In the genomic region with DNA sequence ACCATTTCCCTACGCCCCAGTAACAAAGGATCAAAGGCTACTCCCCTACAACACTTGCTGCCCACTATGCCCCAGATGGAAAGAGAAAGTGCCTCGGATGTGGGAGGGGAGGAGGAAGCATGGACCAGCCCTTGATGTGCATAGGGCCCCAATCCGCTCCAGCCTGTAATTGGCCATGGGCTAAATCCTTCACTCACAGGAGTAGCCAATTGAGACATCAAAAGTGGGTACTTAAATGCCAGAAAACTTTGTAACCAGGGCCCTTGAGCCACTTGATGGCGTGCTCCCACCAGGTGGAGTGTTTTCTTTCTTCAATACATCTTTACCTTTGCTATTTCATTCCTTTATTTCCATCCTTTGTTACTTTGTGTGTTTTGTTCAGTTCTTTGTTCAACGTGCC, we compare ENCODE assay signal across 17 cellular contexts.
DNase-seq lines count a peak whose midpoint lies in the region; FAIRE-seq and TF ChIP-seq lines count a peak whose summit lies in the region.
"Had no signal": no experiment of that assay in that cellular context is flagged by ENCODE, and none has a peak within 500 bp of the region (broad histone marks: within the 10 kb centered on the region; RNA-seq: fewer than 3 reads in every experiment).

No MANE protein-coding gene starts in this region.

- H4K91ac ChIP-seq in H1 (replicated peaks; ENCODE audit: insufficient read length, low read length): no peak overlapping the region

- H4K8ac ChIP-seq in H1 (ENCODE audit: extremely low read depth, insufficient read depth, low read length): no peak overlapping the region

- H3K27ac ChIP-seq in H1 (ENCODE audit: low read depth, low read length) (no peak overlapping the region), esophagus muscularis mucosa (replicated peaks in 1 of 4) (no peak overlapping the region)
- H3K27ac ChIP-seq: KMS-11, PC-9 had no signal

- DNase-seq in A172 (ENCODE audit: low spot score) (peak; percentile 3), ELF-1 (ENCODE audit: low read depth, low spot score) (peak; percentile 49), LNCaP clone FGC (ENCODE audit: low read depth) (no peak), H1 (ENCODE audit: low read depth in 1 of 2, low spot score in 2 of 2) (peak in 1 of 2 experiments; percentile 25), OCI-M1 (lab: John Stamatoyannopoulos, UW) (no peak), posterior cingulate gyrus (no peak), esophagus muscularis mucosa (ENCODE audit: extremely low spot score) (no peak)
- DNase-seq: activated effector memory CD4-positive, alpha-beta T cell treated with anti-CD3 and anti-CD28 coated beads, Interleukin-2, amount 50 U/mL, for 16 hours; BE2C; immature natural killer cell; NCI-H1694; NCI-H510A; PC-9 had no signal

- FAIRE-seq in H1 (lab: Jason Lieb, UNC): peak; percentile 72
- FAIRE-seq: astrocyte, endothelial cell of umbilical vein, frontal cortex had no signal

- no peak overlapping the region for H2BK15ac ChIP-seq in H1 (ENCODE audit: low read length)

- H3K18ac ChIP-seq in H1 (ENCODE audit: extremely low read depth, low read length): no peak overlapping the region

- H3K4me1 ChIP-seq in H1 (replicated peaks in 1 of 4; ENCODE audit: control insufficient read depth in 3 of 4, insufficient read depth in 4 of 4, low read length in 3 of 4) (no peaks in the 10 kb centered on the region), esophagus muscularis mucosa (peaks cover 0 to 7% (median 0%) of the 10 kb centered on the region in 4 donors)

- no peaks in the 10 kb centered on the region for H4K20me1 ChIP-seq in H1 (replicated peaks in 1 of 2; ENCODE audit: control insufficient read depth in 1 of 2, insufficient read depth in 2 of 2, low read length in 2 of 2)

- no peaks in the 10 kb centered on the region for H3K9me3 ChIP-seq in H1 (ENCODE audit: insufficient read depth in 2 of 2, low read depth in 1 of 2, low read length in 1 of 2)
- H3K9me3 ChIP-seq in esophagus muscularis mucosa: no peaks in the 10 kb centered on the region
- H3K9me3 ChIP-seq: BE2C had no signal

- WGBS in H1 (ENCODE audit: extremely low coverage in 1 of 2, insufficient coverage in 1 of 2, insufficient read length in 1 of 2, insufficient replicate concordance in 2 of 2, low coverage in 1 of 2, low lambda C conversion rate in 2 of 2, missing lambda C conversion rate in 1 of 2), 2 experiments: 79% methylated on average over 5 of the region's 5 CpGs; no CpG with 5 or more reads in 1 of the 2 experiments
- WGBS in esophagus muscularis mucosa: 90% methylated on average over 5 of the region's 5 CpGs

- no peaks in the 10 kb centered on the region for H3K23me2 ChIP-seq in H1 (ENCODE audit: low read depth, low read length)

- TF ChIP-seq CTCF in LNCaP clone FGC (IDR thresholded peaks at IDR 0.05; ENCODE audit: control insufficient read depth, extremely low read depth, insufficient read depth) (0 out of 2 replicates have a peak, but pooled peaks have one; percentile 23), H1 (IDR thresholded peaks at IDR 0.05; ENCODE audit: control extremely low read depth in 1 of 3, insufficient read depth in 1 of 3, low read depth in 1 of 3, low read length in 3 of 3) (peak; percentile 23 to 62 (median 37); a peak in 3 of 4 replicates), esophagus muscularis mucosa (IDR thresholded peaks at IDR 0.05) (no peak)

- intact Hi-C loops in posterior cingulate gyrus (cut with DNase I) (no loop called here), esophagus muscularis mucosa (cut with DNase I) (no loop called here)

- no peak overlapping the region for H2AK5ac ChIP-seq in H1 (ENCODE audit: low read depth, low read length)

- H3K4me3 ChIP-seq in LNCaP clone FGC (ENCODE audit: low read depth, low read length): no peak overlapping the region
- no peak overlapping the region for H3K4me3 ChIP-seq in H1 (ENCODE audit: extremely low read depth in 1 of 4, insufficient read depth in 2 of 4, low read depth in 3 of 4, low read length in 4 of 4)
- no peak overlapping the region for H3K4me3 ChIP-seq in esophagus muscularis mucosa
- H3K4me3 ChIP-seq: PC-9 had no signal

- H3K79me1 ChIP-seq in H1 (ENCODE audit: low read depth, low read length): no peaks in the 10 kb centered on the region

- H3K36me3 ChIP-seq in H1 (ENCODE audit: control insufficient read depth in 2 of 4, insufficient read depth in 4 of 4, low read length in 3 of 4): no peaks in the 10 kb centered on the region
- H3K36me3 ChIP-seq in esophagus muscularis mucosa: no peaks in the 10 kb centered on the region
- H3K36me3 ChIP-seq: BE2C had no signal

- H2BK12ac ChIP-seq in H1 (ENCODE audit: low read depth, low read length): no peak overlapping the region

- no peak overlapping the region for H3K23ac ChIP-seq in H1 (ENCODE audit: insufficient read length)

- no peaks in the 10 kb centered on the region; a peak in 1 of 7 replicates for H3K27me3 ChIP-seq in H1 (replicated peaks in 1 of 4; ENCODE audit: control insufficient read depth in 3 of 4, extremely low read depth in 1 of 4, insufficient read depth in 3 of 4, low read length in 3 of 4)
- H3K27me3 ChIP-seq in esophagus muscularis mucosa: no peaks in the 10 kb centered on the region
- H3K27me3 ChIP-seq: BE2C had no signal

- H3K79me2 ChIP-seq in H1 (ENCODE audit: control insufficient read depth in 1 of 2, insufficient read depth in 2 of 2, low read length in 2 of 2): no peaks in the 10 kb centered on the region

- TF ChIP-seq POLR2A in H1 (IDR thresholded peaks at IDR 0.05; ENCODE audit: control extremely low read depth in 1 of 2, low read depth in 2 of 2, low read length in 2 of 2) (no peak), esophagus muscularis mucosa (IDR thresholded peaks at IDR 0.05; ENCODE audit: low read depth) (no peak)

- no peak overlapping the region for H3K4ac ChIP-seq in H1 (replicated peaks; ENCODE audit: insufficient read length, low read depth, low read length)

- POLR2A ChIA-PET in H1 (lab: Charles Lee; ENCODE audit: partially characterized antibody): no interaction called here

- H2BK5ac ChIP-seq in H1 (ENCODE audit: low read depth, low read length): no peak overlapping the region

- H3K14ac ChIP-seq in H1 (ENCODE audit: insufficient read length): no peak overlapping the region

- CTCF ChIA-PET in H1 (lab: Charles Lee; ENCODE audit: partially characterized antibody): interaction anchor here (0.7 to 2.0 kb wide), 4 partner anchors 154 to 508 kb away, joined by 3 to 6 read pairs (median 3); no protein-coding TSS in a partner anchor

- no peak overlapping the region for H4K5ac ChIP-seq in H1 (ENCODE audit: insufficient read length, low read depth, low read length)

- H3K4me2 ChIP-seq in H1 (ENCODE audit: insufficient read depth in 1 of 2, low read depth in 2 of 2, low read length in 2 of 2): no peak overlapping the region
- H3K4me2 ChIP-seq: KMS-11, PC-9 had no signal

- H2BK120ac ChIP-seq in H1 (replicated peaks; ENCODE audit: low read depth, low read length): no peak overlapping the region

- peak overlapping the region; percentile 7; the same call in 1 of the 2 replicates for H2AFZ ChIP-seq in H1 (ENCODE audit: low read length)
- H2AFZ ChIP-seq: PC-9 had no signal

- peak; percentile 76 to 78 for TF ChIP-seq RAD21 in H1 (IDR thresholded peaks at IDR 0.05 in 1 of 2, conservative IDR thresholded peaks at IDR 0.05 in 1 of 2; ENCODE audit: low read depth in 2 of 2, low read length in 2 of 2)

- no peak for TF ChIP-seq EP300 in H1 (IDR thresholded peaks at IDR 0.05; ENCODE audit: borderline replicate concordance in 1 of 2, low read depth in 2 of 2, low read length in 2 of 2)
- no peak for TF ChIP-seq EP300 in esophagus muscularis mucosa (IDR thresholded peaks at IDR 0.05)

- no peak overlapping the region for H2BK20ac ChIP-seq in H1 (ENCODE audit: low read length)

- no peak overlapping the region for H3K9ac ChIP-seq in H1 (replicated peaks in 1 of 4; ENCODE audit: extremely low read depth in 1 of 4, low read depth in 3 of 4, low read length in 3 of 4)
- H3K9ac ChIP-seq: KMS-11 had no signal

- no peak overlapping the region for H3K56ac ChIP-seq in H1 (replicated peaks; ENCODE audit: insufficient read length, low read depth, low read length)

TF ChIP-seq in H1, 55 proteins besides CTCF, POLR2A, EP300 and RAD21:
- no peak for TF ChIP-seq TCF12 (IDR thresholded peaks at IDR 0.05; ENCODE audit: low read depth, low read length)
- no peak for TF ChIP-seq RXRA (IDR thresholded peaks at IDR 0.05; ENCODE audit: insufficient read depth, low read depth, low read length)
- no peak for TF ChIP-seq SP2 (IDR thresholded peaks at IDR 0.05; ENCODE audit: low read length)
- TF ChIP-seq, protein P1, sequence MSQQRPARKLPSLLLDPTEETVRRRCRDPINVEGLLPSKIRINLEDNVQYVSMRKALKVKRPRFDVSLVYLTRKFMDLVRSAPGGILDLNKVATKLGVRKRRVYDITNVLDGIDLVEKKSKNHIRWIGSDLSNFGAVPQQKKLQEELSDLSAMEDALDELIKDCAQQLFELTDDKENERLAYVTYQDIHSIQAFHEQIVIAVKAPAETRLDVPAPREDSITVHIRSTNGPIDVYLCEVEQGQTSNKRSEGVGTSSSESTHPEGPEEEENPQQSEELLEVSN (IDR thresholded peaks at IDR 0.05): no peak
- no peak for TF ChIP-seq RBBP5 (IDR thresholded peaks at IDR 0.05; ENCODE audit: borderline replicate concordance, low read depth, low read length)
- no peak for TF ChIP-seq JUND (IDR thresholded peaks at IDR 0.05; ENCODE audit: low read length)
- peak; percentile 37 for TF ChIP-seq NANOG (IDR thresholded peaks at IDR 0.05; ENCODE audit: insufficient read depth, low read depth, low read length, poor library complexity, severe bottlenecking)
- no peak for TF ChIP-seq BCL11A (IDR thresholded peaks at IDR 0.05; ENCODE audit: low read depth in 2 of 2, low read length in 2 of 2)
TF ChIP-seq in H1: peak in this region for 1.

Comparison
In these comparisons a context has a peak if more than half of its experiments do, and no peak if none do; other contexts are left out.
1. DNase-seq: peak in A172 (single experiment) and ELF-1 (single experiment); none in LNCaP clone FGC (single experiment), OCI-M1 (single experiment), posterior cingulate gyrus (0 of 10) and esophagus muscularis mucosa (single experiment).
2. CTCF ChIP-seq: peak in LNCaP clone FGC (single experiment) and H1 (3 of 3); none in esophagus muscularis mucosa (0 of 3).